Comparison of ENCODE assay signal across 8 cellular contexts in genomic region chr12:68223067-68223747, GRCh38. TPM values are rescaled to one million over a fixed set of nuclear protein-coding genes. Genes with fewer than 3 reads are reported as not detected.
DNase-seq lines count a peak whose midpoint lies in the region; ATAC-seq, FAIRE-seq and TF ChIP-seq lines count a peak whose summit lies in the region.

No MANE protein-coding gene starts in this region.

- H3K9ac ChIP-seq in fibroblast of lung (ENCODE audit: insufficient read depth, low read length): no peak overlapping the region
- no peak overlapping the region for H3K9ac ChIP-seq in neural progenitor cell

- no peak for FAIRE-seq in D721Med (lab: Jason Lieb, UNC)

- H3F3A ChIP-seq in neural progenitor cell (ENCODE audit: low read depth): no peaks in the 10 kb centered on the region

- H3K27ac ChIP-seq in fibroblast of lung (ENCODE audit: insufficient read depth, low read length) (peak overlapping the region; percentile 24), neural progenitor cell (no peak overlapping the region), stomach (no peak overlapping the region)

- intact Hi-C loops in stomach (cut with DNase I; ENCODE audit: low total_unique reads): no loop called here

- peak overlapping the region; percentile 80 for H2AFZ ChIP-seq in fibroblast of lung (ENCODE audit: low read length)
- H2AFZ ChIP-seq in neural progenitor cell (replicated peaks): peak overlapping the region; percentile 95

- TF ChIP-seq CTCF in D721Med (IDR thresholded peaks at IDR 0.05; ENCODE audit: insufficient read depth, missing control alignments): peak; percentile 95
- peak; percentile 84 to 96 for TF ChIP-seq CTCF in fibroblast of lung (conservative IDR thresholded peaks at IDR 0.05 in 1 of 2, IDR thresholded peaks at IDR 0.05 in 1 of 2; ENCODE audit: low read depth in 1 of 2, low read length in 2 of 2)
- TF ChIP-seq CTCF in neural progenitor cell (IDR thresholded peaks at IDR 0.05): peak; percentile 91
- TF ChIP-seq CTCF in stomach (IDR thresholded peaks at IDR 0.05): peak in 5 of 7 experiments; percentile 47 to 85 (median 81)

- H3K27ac Mint-ChIP-seq in neural progenitor cell: peak overlapping the region; percentile 23

- 2 to 3% (median 3%) methylated on average over 12 of the region's 12 CpGs for WGBS in stomach, 5 donors

- H3K9me3 ChIP-seq in fibroblast of lung (ENCODE audit: control insufficient read depth, insufficient read depth, low read depth, low read length) (no peaks in the 10 kb centered on the region), neural progenitor cell (ENCODE audit: low read depth) (no peaks in the 10 kb centered on the region), stomach (no peaks in the 10 kb centered on the region)

- in situ Hi-C loops in KBM-7 (cut with MboI; ENCODE audit: low pct_unique_long_range_greater_than_20kb, low sequenced_read_pairs): no loop called here

- no peaks in the 10 kb centered on the region for H3K27me3 ChIP-seq in fibroblast of lung (ENCODE audit: control insufficient read depth, insufficient read depth, low read length)
- no peaks in the 10 kb centered on the region for H3K27me3 ChIP-seq in neural progenitor cell
- H3K27me3 ChIP-seq in stomach: no peaks in the 10 kb centered on the region

- H3K79me2 ChIP-seq in fibroblast of lung (ENCODE audit: control insufficient read depth, insufficient read depth, low read length): no peaks in the 10 kb centered on the region
- no peaks in the 10 kb centered on the region for H3K79me2 ChIP-seq in neural progenitor cell (ENCODE audit: low read depth)

- H3K4me1 ChIP-seq in fibroblast of lung (ENCODE audit: control insufficient read depth, extremely low read depth, insufficient read depth, low read length): peaks cover 2% of the 10 kb centered on the region
- peaks cover 4% of the 10 kb centered on the region for H3K4me1 ChIP-seq in neural progenitor cell
- H3K4me1 ChIP-seq in stomach: peaks cover 0 to 16% (median 13%) of the 10 kb centered on the region in 4 donors

- peak; percentile 89 for ATAC-seq in GM21528 (IDR thresholded peaks at IDR 0.05; ENCODE audit: low FRiP score, unreplicated experiment)
- ATAC-seq in activated T-cell treated with anti-CD3 and anti-CD28 coated beads, Interleukin-2, amount 50 U/mL, for 4 hours: peak; percentile 85 to 95

- peaks cover 14% of the 10 kb centered on the region for H3K4me1 Mint-ChIP-seq in activated T-cell treated with anti-CD3 and anti-CD28 coated beads, Interleukin-2, amount 50 U/mL, for 4 hours (ENCODE audit: low read depth)
- peaks cover 19% of the 10 kb centered on the region for H3K4me1 Mint-ChIP-seq in neural progenitor cell

- TF ChIP-seq POLR2A in stomach (IDR thresholded peaks at IDR 0.05): no peak

- peak overlapping the region; percentile 6 to 64 (median 28) for H3K4me3 ChIP-seq in fibroblast of lung (replicated peaks in 1 of 4; ENCODE audit: control extremely low read depth in 1 of 4, insufficient read depth in 1 of 4, low read depth in 3 of 4, low read length in 4 of 4)
- no peak overlapping the region for H3K4me3 ChIP-seq in neural progenitor cell
- peak overlapping the region in 2 of 4 donors; percentile 12 to 20 for H3K4me3 ChIP-seq in stomach

- H3K4me2 ChIP-seq in fibroblast of lung (ENCODE audit: extremely low read depth, insufficient read depth, low read length): peak overlapping the region; percentile 90
- no peak overlapping the region for H3K4me2 ChIP-seq in neural progenitor cell

- no peaks in the 10 kb centered on the region for H3K9me3 Mint-ChIP-seq in activated T-cell treated with anti-CD3 and anti-CD28 coated beads, Interleukin-2, amount 50 U/mL, for 4 hours
- H3K9me3 Mint-ChIP-seq in neural progenitor cell: no peaks in the 10 kb centered on the region

- no peak for TF ChIP-seq EP300 in stomach (IDR thresholded peaks at IDR 0.05)

- peaks cover 2% of the 10 kb centered on the region for H3K27me3 Mint-ChIP-seq in activated T-cell treated with anti-CD3 and anti-CD28 coated beads, Interleukin-2, amount 50 U/mL, for 4 hours (ENCODE audit: low read depth)
- H3K27me3 Mint-ChIP-seq in neural progenitor cell (ENCODE audit: insufficient read depth, low read depth): peaks cover 1% of the 10 kb centered on the region

- peak overlapping the region; percentile 57 for H3K4me3 Mint-ChIP-seq in activated T-cell treated with anti-CD3 and anti-CD28 coated beads, Interleukin-2, amount 50 U/mL, for 4 hours
- no peak overlapping the region for H3K4me3 Mint-ChIP-seq in neural progenitor cell

- no peaks in the 10 kb centered on the region for H3K36me3 Mint-ChIP-seq in activated T-cell treated with anti-CD3 and anti-CD28 coated beads, Interleukin-2, amount 50 U/mL, for 4 hours (ENCODE audit: insufficient read depth)
- no peaks in the 10 kb centered on the region for H3K36me3 Mint-ChIP-seq in neural progenitor cell

- H3K36me3 ChIP-seq in fibroblast of lung (ENCODE audit: control insufficient read depth, insufficient read depth, low read length): no peaks in the 10 kb centered on the region
- H3K36me3 ChIP-seq in neural progenitor cell: no peaks in the 10 kb centered on the region
- H3K36me3 ChIP-seq in stomach: no peaks in the 10 kb centered on the region

- H4K20me1 ChIP-seq in fibroblast of lung (ENCODE audit: control insufficient read depth, extremely low read depth, insufficient read depth, low read length): no peaks in the 10 kb centered on the region
- no peaks in the 10 kb centered on the region for H4K20me1 ChIP-seq in neural progenitor cell (ENCODE audit: low read depth)

- DNase-seq in D721Med (ENCODE audit: insufficient read length, low spot score) (no peak), KBM-7 (peak; percentile 87), fibroblast of lung (ENCODE audit: low read depth in 2 of 2) (peak; percentile 81 to 92), neural progenitor cell (ENCODE audit: low spot score) (peak; percentile 91), stomach (peak; percentile 85)
- DNase-seq in activated T-cell treated with anti-CD3 and anti-CD28 coated beads, Interleukin-2, amount 50 U/mL, for 4 hours: peak; percentile 68

TF ChIP-seq in PFSK-1, 5 proteins besides CTCF, POLR2A, EP300 and RAD21:
- TF ChIP-seq FOXP2 (optimal IDR thresholded peaks at IDR 0.05; ENCODE audit: borderline replicate concordance, extremely low read depth, extremely low read length, insufficient read depth) (no peak), TAF1 (IDR thresholded peaks at IDR 0.05; ENCODE audit: borderline replicate concordance, insufficient read depth, low read length) (peak; percentile 38; the same call in 1 of the 2 replicates), REST (IDR thresholded peaks at IDR 0.05; ENCODE audit: insufficient read depth in 1 of 2, low read depth in 2 of 2, low read length in 2 of 2) (no peak), SIN3A (IDR thresholded peaks at IDR 0.05; ENCODE audit: borderline replicate concordance, insufficient read depth, low read length) (peak; percentile 54; the same call in 1 of the 2 replicates), POLR2AphosphoS5 (IDR thresholded peaks at IDR 0.05; ENCODE audit: low read depth, low read length) (no peak)

RNA-seq across cellular contexts. Expression of gene IL26, which starts 2.4 kb away (rescaled TPM):
- polyA plus RNA-seq in PFSK-1 (2012; ENCODE audit: insufficient read length, low read depth): not detected
- 1 to 10 TPM in 1 of 3 donors, under 1 TPM in 2; 0.28 to 2.6 (median 0.84) TPM for total RNA-seq in activated T-cell treated with anti-CD3 and anti-CD28 coated beads, Interleukin-2, amount 50 U/mL, for 4 hours
- total RNA-seq in fibroblast of lung (0.26 TPM in 1 of 2 replicates, not detected in the other), neural progenitor cell (ENCODE audit: low replicate concordance) (not detected in 2 replicates), stomach (not detected)
- polyA plus RNA-seq in fibroblast of lung (0.07 TPM in 1 of 2 replicates, not detected in the other), stomach (not detected)
- polyA plus RNA-seq in fibroblast of lung (2012): not detected in 2 replicates
- polyA minus RNA-seq in fibroblast of lung (ENCODE audit: low replicate concordance): not detected in 2 replicates

RNA-seq across cellular contexts. Expression of gene IL22, which starts 30.2 kb away (rescaled TPM):
- polyA plus RNA-seq in PFSK-1 (2012; ENCODE audit: insufficient read length, low read depth): not detected
- total RNA-seq in activated T-cell treated with anti-CD3 and anti-CD28 coated beads, Interleukin-2, amount 50 U/mL, for 4 hours: 1 to 10 TPM; 1.2 to 6.0 (median 1.5) TPM
- not detected in 2 replicates for total RNA-seq in fibroblast of lung
- polyA plus RNA-seq in fibroblast of lung: not detected in 2 replicates
- polyA plus RNA-seq in fibroblast of lung (2012): not detected in 2 replicates
- polyA minus RNA-seq in fibroblast of lung (ENCODE audit: low replicate concordance): not detected in 2 replicates
- total RNA-seq in neural progenitor cell (ENCODE audit: low replicate concordance): not detected in 2 replicates
- total RNA-seq in stomach: not detected
- polyA plus RNA-seq in stomach: under 1 TPM in 1 of 3 donors, not detected in 2; 0.15 TPM
